In the genomic region with DNA sequence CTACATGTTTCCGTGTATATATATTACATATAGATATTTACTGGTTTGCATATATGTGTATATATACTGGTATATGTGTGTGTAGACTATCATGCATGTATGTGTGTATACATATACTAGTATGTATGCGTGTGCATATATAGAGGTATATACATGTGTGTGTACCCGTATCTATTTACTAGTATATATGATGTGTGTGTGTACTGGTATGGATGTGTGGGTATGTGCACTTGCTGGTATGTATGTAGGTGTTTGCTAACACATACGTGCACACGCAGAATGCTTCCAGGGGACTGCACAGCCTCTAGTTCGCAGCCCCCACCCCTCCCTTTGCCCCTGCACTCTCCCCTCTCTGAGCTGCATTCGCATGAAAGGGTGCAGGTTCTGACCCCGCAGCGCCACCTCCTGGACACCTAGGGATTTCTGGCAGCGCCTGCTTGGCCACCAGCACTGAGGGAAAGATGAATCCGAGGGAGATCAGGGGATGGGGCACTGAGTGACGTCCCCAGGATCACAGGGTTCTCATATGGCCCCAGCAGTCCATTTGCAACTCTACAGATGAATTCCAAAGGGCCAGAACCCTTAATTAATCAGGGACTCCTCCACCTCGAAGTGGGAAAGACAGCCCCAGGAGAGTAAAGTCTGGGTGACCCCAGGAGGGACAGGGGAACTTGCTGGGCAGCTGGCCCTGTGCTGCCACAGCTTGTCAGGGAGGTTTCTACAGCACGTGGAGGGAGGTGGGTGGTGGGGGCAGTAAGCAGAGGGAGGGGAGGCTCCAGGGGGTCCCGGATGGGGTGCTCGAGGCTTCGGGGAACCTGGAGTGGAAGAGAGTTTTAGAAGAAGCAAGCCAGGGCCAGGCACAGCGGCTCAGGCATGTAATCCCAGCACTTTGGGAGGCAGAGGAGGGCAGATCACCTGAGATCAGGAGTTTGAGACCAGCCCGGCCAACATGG, we compare ENCODE assay signal across 8 cellular contexts.
DNase-seq lines count a peak whose midpoint lies in the region; ATAC-seq and TF ChIP-seq lines count a peak whose summit lies in the region.

No MANE protein-coding gene starts in this region.

- H3K27ac Mint-ChIP-seq in activated naive CD4-positive, alpha-beta T cell treated with anti-CD3 and anti-CD28 coated beads for 36 hours, result no peak overlapping the region
- H3K27ac Mint-ChIP-seq in glutamatergic neuron (ENCODE audit: unreplicated experiment), result no peak overlapping the region

- no peaks in the 10 kb centered on the region for H3K9me3 ChIP-seq in RWPE2 (ENCODE audit: severe bottlenecking)

- intact Hi-C loops in activated naive CD4-positive, alpha-beta T cell treated with anti-CD3 and anti-CD28 coated beads for 36 hours (cut with micrococcal nuclease), result loop anchor here (1.0 to 10.0 kb wide), 3 partner anchors 266 to 445 kb away; a partner anchor contains a TSS
- intact Hi-C loops in posterior cingulate gyrus (cut with DNase I), result loop anchor here (1.0 to 10.0 kb wide), 5 partner anchors 65 to 335 kb away; a partner anchor contains a TSS

- no peaks in the 10 kb centered on the region for H3K36me3 ChIP-seq in RWPE2 (ENCODE audit: low read depth)

- CTCF ChIA-PET in activated naive CD4-positive, alpha-beta T cell treated with anti-CD3 and anti-CD28 coated beads for 36 hours (lab: Charles Lee), result interaction anchor here (0.6 to 1.7 kb wide), 2 partner anchors 296 to 446 kb away, joined by 5 read pairs; no protein-coding TSS in a partner anchor

- H3K4me1 ChIP-seq in RWPE2 (ENCODE audit: insufficient read depth, poor library complexity, severe bottlenecking), result peaks cover 9% of the 10 kb centered on the region

- DNase-seq in SIG-M5 treated with dmso at 0.1 percent for 504 hours (lab: John Stamatoyannopoulos, UW; ENCODE audit: unreplicated experiment) (peak; percentile 49), SIG-M5 (lab: John Stamatoyannopoulos, UW) (no peak), Kasumi-1 (lab: John Stamatoyannopoulos, UW) (peak; percentile 56 to 78), RWPE2 (ENCODE audit: low spot score) (no peak), glutamatergic neuron (peak; percentile 95), posterior cingulate gyrus (peak; percentile 63 to 97 (median 86))
- peak; percentile 86 for DNase-seq in activated naive CD4-positive, alpha-beta T cell treated with anti-CD3 and anti-CD28 coated beads for 36 hours

- H3K4me3 ChIP-seq in RWPE2 (ENCODE audit: severe bottlenecking), result no peak overlapping the region

- H3K27me3 Mint-ChIP-seq in activated naive CD4-positive, alpha-beta T cell treated with anti-CD3 and anti-CD28 coated beads for 36 hours (ENCODE audit: low read depth), result peaks cover 16% of the 10 kb centered on the region
- H3K27me3 Mint-ChIP-seq in glutamatergic neuron (ENCODE audit: unreplicated experiment), result peaks cover 7% of the 10 kb centered on the region

- no peaks in the 10 kb centered on the region for H3K4me1 Mint-ChIP-seq in activated naive CD4-positive, alpha-beta T cell treated with anti-CD3 and anti-CD28 coated beads for 36 hours (ENCODE audit: low read depth)
- H3K4me1 Mint-ChIP-seq in glutamatergic neuron (ENCODE audit: low read depth, unreplicated experiment), result peaks cover 8% of the 10 kb centered on the region

- TF ChIP-seq CTCF in RWPE2 (IDR thresholded peaks at IDR 0.05; ENCODE audit: poor library complexity, severe bottlenecking) (peak; percentile 87), glutamatergic neuron (IDR thresholded peaks at IDR 0.05; ENCODE audit: partially characterized antibody, unreplicated experiment) (peak; percentile 80)

- no peaks in the 10 kb centered on the region for H3K36me3 Mint-ChIP-seq in activated naive CD4-positive, alpha-beta T cell treated with anti-CD3 and anti-CD28 coated beads for 36 hours (ENCODE audit: low read depth)
- H3K36me3 Mint-ChIP-seq in glutamatergic neuron (ENCODE audit: unreplicated experiment), result no peaks in the 10 kb centered on the region

- H3K9me3 Mint-ChIP-seq in activated naive CD4-positive, alpha-beta T cell treated with anti-CD3 and anti-CD28 coated beads for 36 hours, result no peaks in the 10 kb centered on the region
- peaks cover under 1% of the 10 kb centered on the region for H3K9me3 Mint-ChIP-seq in glutamatergic neuron (ENCODE audit: unreplicated experiment)

- H3K27me3 ChIP-seq in RWPE2 (ENCODE audit: insufficient read depth, poor library complexity, severe bottlenecking), result no peaks in the 10 kb centered on the region

- ATAC-seq in RWPE2 (ENCODE audit: low read depth), result peak; percentile 21; the same call in 1 of the 3 replicates
- ATAC-seq in GM19023 (IDR thresholded peaks at IDR 0.05; ENCODE audit: unreplicated experiment), result no peak

- H3K27ac ChIP-seq in RWPE2 (ENCODE audit: poor library complexity, severe bottlenecking), result no peak overlapping the region

- no peak overlapping the region for H3K4me3 Mint-ChIP-seq in activated naive CD4-positive, alpha-beta T cell treated with anti-CD3 and anti-CD28 coated beads for 36 hours
- no peak overlapping the region for H3K4me3 Mint-ChIP-seq in glutamatergic neuron (ENCODE audit: unreplicated experiment)

Comparison
In these comparisons a context has a peak if more than half of its experiments do, and no peak if none do; other contexts are left out.
1. DNase-seq: peak in SIG-M5 treated with dmso at 0.1 percent for 504 hours (single experiment), Kasumi-1 (2 of 2), activated naive CD4-positive, alpha-beta T cell treated with anti-CD3 and anti-CD28 coated beads for 36 hours (single experiment), glutamatergic neuron (single experiment) and posterior cingulate gyrus (10 of 10); none in SIG-M5 (single experiment) and RWPE2 (single experiment).